In the genomic region with DNA sequence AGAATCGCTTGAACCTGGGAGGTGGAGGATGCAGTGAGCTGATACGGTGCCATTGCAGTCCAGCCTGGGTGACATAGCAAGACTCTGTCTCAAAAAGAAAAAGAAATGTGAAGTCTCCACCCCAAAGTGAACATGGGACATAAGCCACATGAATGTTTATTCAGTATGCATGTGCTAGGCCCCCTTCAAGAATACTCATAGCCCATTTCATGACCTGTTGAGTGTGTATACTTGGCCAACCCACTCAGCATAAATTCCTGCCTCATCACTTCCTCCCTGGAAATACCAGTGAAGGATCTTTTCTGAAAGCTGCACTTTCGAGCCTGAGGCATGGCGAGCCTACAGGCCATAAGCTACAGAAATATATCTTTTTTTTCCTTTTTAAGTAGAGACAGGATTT, we compare ENCODE assay signal across 11 cellular contexts. TPM values are rescaled to one million over a fixed set of nuclear protein-coding genes. Genes with fewer than 3 reads are reported as not detected.
"Had no signal": no experiment of that assay in that cellular context is flagged by ENCODE, and none has a peak within 500 bp of the region (broad histone marks: within the 10 kb centered on the region; RNA-seq: fewer than 3 reads in every experiment).

No MANE protein-coding gene starts in this region.

RNA-seq across cellular contexts. Expression of a gene that starts 6.8 kb away (rescaled TPM):
- total RNA-seq: OCI-LY7, PC-3, PC-9, Peyer's patch, Right ventricle myocardium inferior, Right ventricle myocardium superior, RPMI7951, SJCRH30, SJSA1, SK-MEL-5 had no signal
- polyA plus RNA-seq: SK-N-SH had no signal

RNA-seq across cellular contexts. Expression of a gene that starts 18.0 kb away (rescaled TPM):
- total RNA-seq: OCI-LY7, PC-3, PC-9, Peyer's patch, Right ventricle myocardium inferior, Right ventricle myocardium superior, RPMI7951, SJCRH30, SJSA1, SK-MEL-5 had no signal
- polyA plus RNA-seq: SK-N-SH had no signal

RNA-seq across cellular contexts. Expression of a gene that starts 24.5 kb away (rescaled TPM):
- total RNA-seq: OCI-LY7, PC-3, PC-9, Peyer's patch, Right ventricle myocardium inferior, Right ventricle myocardium superior, RPMI7951, SJCRH30, SJSA1, SK-MEL-5 had no signal
- polyA plus RNA-seq: SK-N-SH had no signal

RNA-seq across cellular contexts. Expression of a gene that starts 45.3 kb away (rescaled TPM):
- total RNA-seq: OCI-LY7, PC-3, PC-9, Peyer's patch, Right ventricle myocardium inferior, Right ventricle myocardium superior, RPMI7951, SJCRH30, SK-MEL-5 had no signal
- polyA plus RNA-seq: SK-N-SH had no signal

RNA-seq across cellular contexts. Expression of a gene that starts 49.5 kb away (rescaled TPM):
- total RNA-seq: OCI-LY7, PC-3, PC-9, Peyer's patch, Right ventricle myocardium inferior, Right ventricle myocardium superior, RPMI7951, SJCRH30, SJSA1, SK-MEL-5 had no signal
- polyA plus RNA-seq: SK-N-SH had no signal
